ENCODE assay signal across 22 cellular contexts in genomic region chr17:71068351-71068750, GRCh38.
"Had no signal": no experiment of that assay in that cellular context is flagged by ENCODE, and none has a peak within 500 bp of the region (broad histone marks: within the 10 kb centered on the region; RNA-seq: fewer than 3 reads in every experiment).

No MANE protein-coding gene starts in this region.

- H3K4me3 ChIP-seq: esophagus squamous epithelium, gastrocnemius medialis, right lobe of liver, spleen, thoracic aorta, upper lobe of right lung had no signal

- H3K4me1 ChIP-seq: esophagus squamous epithelium, gastrocnemius medialis, right lobe of liver, spleen, upper lobe of right lung had no signal

- H3K27ac ChIP-seq: esophagus squamous epithelium, gastrocnemius medialis, right lobe of liver, spleen, thoracic aorta, upper lobe of right lung, VCaP had no signal

- H3K36me3 ChIP-seq: esophagus squamous epithelium, gastrocnemius medialis, right lobe of liver, spleen, thoracic aorta, upper lobe of right lung had no signal

- H3K9me3 ChIP-seq: esophagus squamous epithelium, gastrocnemius medialis, right lobe of liver, spleen, thoracic aorta, upper lobe of right lung had no signal

- ATAC-seq: effector memory CD8-positive, alpha-beta T cell; gastrocnemius medialis; left lobe of liver; right lobe of liver; stimulated activated memory B cell treated with anti-CD40 and anti-IgM and Interleukin-4, amounts not matched to agents 10 μg/mL and 1 μg/mL and 100 μg/mL, for 72 hours; upper lobe of right lung had no signal

- H3K27me3 ChIP-seq: esophagus squamous epithelium, gastrocnemius medialis, right lobe of liver, spleen, upper lobe of right lung had no signal

- DNase-seq: activated CD4-positive, alpha-beta T cell treated with anti-CD3 and anti-CD28 coated beads, Interleukin-2, amount 50 U/mL, for 1 hour; activated CD4-positive, CD25-positive, alpha-beta regulatory T cell treated with anti-CD3 and anti-CD28 coated beads, Interleukin-2, amount 50 U/mL, for 72 hours; activated CD8-positive, alpha-beta memory T cell treated with anti-CD3 and anti-CD28 coated beads for 24 hours; activated CD8-positive, alpha-beta memory T cell treated with anti-CD3 and anti-CD28 coated beads, Interleukin-2, amount 50 U/mL, for 48 hours; activated effector memory CD4-positive, alpha-beta T cell treated with Interleukin-2 at 50 U/mL for 16 hours; activated T-cell treated with anti-CD3 and anti-CD28 coated beads, Interleukin-2, amount 50 U/mL, for 48 hours; effector memory CD8-positive, alpha-beta T cell; esophagus squamous epithelium; gastrocnemius medialis; head of caudate nucleus; kidney; midbrain; nephron progenitor cell; occipital lobe; right lobe of liver; spleen; stimulated activated CD4-positive, alpha-beta T cell treated with anti-CD3 and anti-CD28 coated beads, Interleukin-4, amount 100 ng/mL, for 4 hours; upper lobe of right lung had no signal
